In genomic region chr16:19153876-19154275, GRCh38 we compare ENCODE assay signal across 15 cellular contexts. TPM values are rescaled to one million over a fixed set of nuclear protein-coding genes. Genes with fewer than 3 reads are reported as not detected.
DNase-seq lines count a peak whose midpoint lies in the region; FAIRE-seq and TF ChIP-seq lines count a peak whose summit lies in the region.
"Had no signal": no experiment of that assay in that cellular context is flagged by ENCODE, and none has a peak within 500 bp of the region (broad histone marks: within the 10 kb centered on the region; RNA-seq: fewer than 3 reads in every experiment).

No MANE protein-coding gene starts in this region.

- POLR2A ChIA-PET in Caco-2 (lab: Charles Lee): no interaction called here
- POLR2A ChIA-PET in GM10248 (lab: Yijun Ruan, JAX): no interaction called here

- H3K4me2 ChIP-seq in OCI-LY1 (ENCODE audit: low read length): peak overlapping the region; percentile 20; the same call in 1 of the 2 replicates

- intact Hi-C loops in Caco-2 (cut with micrococcal nuclease; ENCODE audit: unreplicated experiment): no loop called here

- H3K27ac Mint-ChIP-seq in Caco-2 (ENCODE audit: unreplicated experiment): no peak overlapping the region
- H3K27ac Mint-ChIP-seq: CD8-positive, alpha-beta T cell; mesothelial cell of epicardium had no signal

- no peaks in the 10 kb centered on the region for H3K4me1 Mint-ChIP-seq in Caco-2 (ENCODE audit: low read depth, unreplicated experiment)
- H3K4me1 Mint-ChIP-seq: mesothelial cell of epicardium had no signal

- H2AFZ ChIP-seq in OCI-LY1 (ENCODE audit: low read length): no peak overlapping the region; the same call in 1 of the 2 replicates

- H3K9me3 Mint-ChIP-seq in Caco-2 (ENCODE audit: unreplicated experiment): peaks cover 15% of the 10 kb centered on the region

- DNase-seq in Caco-2 (peak; percentile 33 to 56), H54 (ENCODE audit: insufficient read length, low spot score) (peak; percentile 55), dermis blood vessel endothelial cell (peak; percentile 14), GM10248 (ENCODE audit: extremely low spot score) (no peak), H7 (no peak), NCI-H2029 treated with DMSO at 0.1 percent for 48 hours (lab: John Stamatoyannopoulos, UW) (no peak)
- DNase-seq in effector CD8-positive, alpha-beta T cell (lab: John Stamatoyannopoulos, UW): no peak
- DNase-seq: CD8-positive, alpha-beta T cell; esophagus squamous epithelium; NCI-H1436 treated with DMSO at 0.1 percent for 48 hours; trophoblast cell had no signal

- no peak overlapping the region for H3K4me3 ChIP-seq in Caco-2 (ENCODE audit: low read depth, low read length)
- no peak overlapping the region for H3K4me3 ChIP-seq in OCI-LY1 (ENCODE audit: low read depth, low read length, poor library complexity, severe bottlenecking)
- H3K4me3 ChIP-seq in H7 (ENCODE audit: insufficient read depth, low read depth, low read length): no peak overlapping the region
- H3K4me3 ChIP-seq: esophagus squamous epithelium had no signal

- H3K27ac ChIP-seq in OCI-LY1 (ENCODE audit: low read depth, low read length, poor library complexity, severe bottlenecking): no peak overlapping the region
- H3K27ac ChIP-seq: esophagus squamous epithelium, VCaP had no signal

- no peaks in the 10 kb centered on the region for H3K79me2 ChIP-seq in OCI-LY1 (ENCODE audit: insufficient read depth, low read length)

- CTCF ChIA-PET in Caco-2 (lab: Charles Lee) (interaction anchor here (0.6 kb wide), 1 partner anchor 891 kb away, joined by 3 read pairs; no protein-coding TSS in a partner anchor), GM10248 (lab: Yijun Ruan, JAX) (no interaction called here)

- H3K27me3 Mint-ChIP-seq in Caco-2 (ENCODE audit: insufficient read depth, unreplicated experiment): peaks cover 12% of the 10 kb centered on the region

- H3K9ac ChIP-seq in OCI-LY1 (ENCODE audit: low read length): no peak overlapping the region

- no peaks in the 10 kb centered on the region for H3K9me2 ChIP-seq in OCI-LY1 (ENCODE audit: low read depth, low read length)

- H3K9me3 ChIP-seq in Caco-2 (no peaks in the 10 kb centered on the region), OCI-LY1 (ENCODE audit: low read length) (0 out of 2 replicates have a peak, but pooled peaks cover 4% of the 10 kb centered on the region)

- no peak for TF ChIP-seq CTCF in Caco-2 (IDR thresholded peaks at IDR 0.05; ENCODE audit: insufficient read depth in 1 of 2, low read depth in 1 of 2, low read length in 1 of 2, severe bottlenecking in 1 of 2, unreplicated experiment in 1 of 2)
- no peak for TF ChIP-seq CTCF in OCI-LY1 (IDR thresholded peaks at IDR 0.05; ENCODE audit: low read length)
- no peak for TF ChIP-seq CTCF in GM10248 (IDR thresholded peaks at IDR 0.05; ENCODE audit: control extremely low read depth, extremely low read depth, low read depth, missing control alignments)

- H3K36me3 Mint-ChIP-seq in Caco-2 (ENCODE audit: insufficient read depth, unreplicated experiment): no peaks in the 10 kb centered on the region
- H3K36me3 Mint-ChIP-seq: CD8-positive, alpha-beta T cell; mesothelial cell of epicardium had no signal

- no peaks in the 10 kb centered on the region for H4K20me1 ChIP-seq in OCI-LY1 (ENCODE audit: insufficient read depth, low read length)

- BruUV-seq in Caco-2 (replicated peaks; lab: Mats Ljungman, UMichigan): no TSS peak

- H3F3A ChIP-seq in OCI-LY1 (ENCODE audit: insufficient read depth, low read length): no peaks in the 10 kb centered on the region

- H3K4me3 Mint-ChIP-seq in Caco-2 (ENCODE audit: unreplicated experiment): no peak overlapping the region
- H3K4me3 Mint-ChIP-seq: CD8-positive, alpha-beta T cell; mesothelial cell of epicardium had no signal

- H3K36me3 ChIP-seq in Caco-2 (ENCODE audit: control insufficient read depth, insufficient read depth, low read length): no peaks in the 10 kb centered on the region
- no peaks in the 10 kb centered on the region for H3K36me3 ChIP-seq in OCI-LY1 (ENCODE audit: insufficient read depth, low read length)
- no peaks in the 10 kb centered on the region for H3K36me3 ChIP-seq in H7 (replicated peaks; ENCODE audit: control insufficient read depth, insufficient read depth, low read length)
- H3K36me3 ChIP-seq: esophagus squamous epithelium had no signal

- TF ChIP-seq POLR2A in H54 (IDR thresholded peaks at IDR 0.05; ENCODE audit: low read depth, low read length): no peak

- H3K27me3 ChIP-seq in Caco-2 (replicated peaks; ENCODE audit: control insufficient read depth, insufficient read depth, low read length) (no peaks in the 10 kb centered on the region), OCI-LY1 (ENCODE audit: insufficient read depth, low read length) (no peaks in the 10 kb centered on the region), H7 (ENCODE audit: control insufficient read depth, insufficient read depth, low read length) (no peaks in the 10 kb centered on the region)
- H3K27me3 ChIP-seq: esophagus squamous epithelium had no signal

- FAIRE-seq in H54 (lab: Jason Lieb, UNC): peak; percentile 48

- H3K4me1 ChIP-seq in Caco-2 (no peaks in the 10 kb centered on the region), OCI-LY1 (ENCODE audit: insufficient read depth, low read length, severe bottlenecking) (no peaks in the 10 kb centered on the region)
- H3K4me1 ChIP-seq: esophagus squamous epithelium had no signal

RNA-seq across cellular contexts. Expression of gene SYT17, which starts 14.2 kb away (rescaled TPM):
- total RNA-seq in Caco-2 (2022) (4.2 and 4.6 TPM in 2 replicates), dermis blood vessel endothelial cell (2.2 and 2.9 TPM in 2 replicates)
- 1.9 and 5.3 TPM in 2 replicates for total RNA-seq in H7 (2014; rRNA removed; shearing (Covaris generic))
- total RNA-seq: CD8-positive, alpha-beta T cell; osteocyte had no signal

RNA-seq across cellular contexts. Expression of gene ITPRIPL2, which starts 40.1 kb away (rescaled TPM):
- total RNA-seq in Caco-2 (2022) (24.5 TPM in 2 replicates), dermis blood vessel endothelial cell (40.2 and 51.3 TPM in 2 replicates)
- total RNA-seq in H7 (2014; rRNA removed; shearing (Covaris generic)): 3.4 and 5.5 TPM in 2 replicates

Comparison
In these comparisons a context has a peak if more than half of its experiments do, and no peak if none do; other contexts are left out.
1. DNase-seq: peak in Caco-2 (2 of 2), H54 (single experiment) and dermis blood vessel endothelial cell (single experiment); none in GM10248 (single experiment), H7 (single experiment), NCI-H2029 treated with DMSO at 0.1 percent for 48 hours (single experiment) and effector CD8-positive, alpha-beta T cell (single experiment).